ENCODE assay signal across 8 cellular contexts in genomic region chr14:90332271-90332584, GRCh38. TPM values are rescaled to one million over a fixed set of nuclear protein-coding genes. Genes with fewer than 3 reads are reported as not detected.
DNase-seq lines count a peak whose midpoint lies in the region; ATAC-seq, FAIRE-seq and TF ChIP-seq lines count a peak whose summit lies in the region.

No MANE protein-coding gene starts in this region.

- peak overlapping the region; percentile 63 for H3K27ac ChIP-seq in CD8-positive, alpha-beta T cell (ENCODE audit: low read depth, low read length)
- H3K27ac ChIP-seq in breast epithelium = peak overlapping the region; percentile 76 to 86

- H3K9me3 Mint-ChIP-seq in CD8-positive, alpha-beta T cell = no peaks in the 10 kb centered on the region
- H3K9me3 Mint-ChIP-seq in natural killer cell treated with Interleukin-12 subunit alpha and Interleukin-12 subunit beta and Interleukin-15 and Interleukin-18, amount 100 ng/mL, for 72 hours = no peaks in the 10 kb centered on the region

- H3K27me3 Mint-ChIP-seq in CD8-positive, alpha-beta T cell (ENCODE audit: low read depth) = peaks cover 14% of the 10 kb centered on the region
- H3K27me3 Mint-ChIP-seq in natural killer cell treated with Interleukin-12 subunit alpha and Interleukin-12 subunit beta and Interleukin-15 and Interleukin-18, amount 100 ng/mL, for 72 hours = peaks cover 11 to 28% of the 10 kb centered on the region in 2 donors

- FAIRE-seq in GM19239 (lab: Jason Lieb, UNC) = no peak

- no peaks in the 10 kb centered on the region for H3K36me3 ChIP-seq in CD8-positive, alpha-beta T cell (ENCODE audit: insufficient read depth, low read length)
- H3K36me3 ChIP-seq in breast epithelium = no peaks in the 10 kb centered on the region

- intact Hi-C loops in CD8-positive, alpha-beta T cell (cut with DNase I, micrococcal nuclease) = loop anchor here (1.0 to 5.0 kb wide), 6 partner anchors 51 to 426 kb away; partner anchors contain the start of genes CALM1 (in 1 of the 2), EFCAB11 (in 1 of the 2), PSMC1 (in 1 of the 2) and TDP1 (in 1 of the 2)
- intact Hi-C loops in breast epithelium (cut with DNase I; ENCODE audit: low total_unique reads) = no loop called here

- DNase-seq in CD8-positive, alpha-beta T cell = no peak
- DNase-seq in breast epithelium (ENCODE audit: low spot score in 2 of 2) = no peak
- no peak for DNase-seq in natural killer cell treated with Interleukin-12 subunit alpha and Interleukin-12 subunit beta and Interleukin-15 and Interleukin-18, amount 100 ng/mL, for 72 hours (ENCODE audit: low spot score)
- DNase-seq in activated CD8-positive, alpha-beta memory T cell treated with anti-CD3 and anti-CD28 coated beads, Interleukin-2, amount 50 U/mL, for 48 hours = no peak
- no peak for DNase-seq in GM19239 (ENCODE audit: insufficient read length, low spot score)

- peaks cover 29% of the 10 kb centered on the region for H3K4me1 Mint-ChIP-seq in CD8-positive, alpha-beta T cell (ENCODE audit: low read depth)
- H3K4me1 Mint-ChIP-seq in natural killer cell treated with Interleukin-12 subunit alpha and Interleukin-12 subunit beta and Interleukin-15 and Interleukin-18, amount 100 ng/mL, for 72 hours (ENCODE audit: low read depth in 2 of 2) = peaks cover 16 to 21% of the 10 kb centered on the region in 2 donors

- TF ChIP-seq CTCF in CD8-positive, alpha-beta T cell (IDR thresholded peaks at IDR 0.05) = no peak
- TF ChIP-seq CTCF in breast epithelium (IDR thresholded peaks at IDR 0.05) = no peak

- peaks cover 21% of the 10 kb centered on the region for H3K4me1 ChIP-seq in CD8-positive, alpha-beta T cell (ENCODE audit: insufficient read depth, low read length)
- H3K4me1 ChIP-seq in breast epithelium = peaks cover 0 to 7% of the 10 kb centered on the region in 2 donors

- no peak for ATAC-seq in CD8-positive, alpha-beta T cell
- peak; percentile 2 for ATAC-seq in HG03025 (IDR thresholded peaks at IDR 0.05; ENCODE audit: low FRiP score, unreplicated experiment)
- ATAC-seq in natural killer cell treated with Interleukin-12 subunit alpha and Interleukin-12 subunit beta and Interleukin-15 and Interleukin-18, amount 100 ng/mL, for 72 hours = no peak
- no peak for ATAC-seq in GM19324 (IDR thresholded peaks at IDR 0.05; ENCODE audit: low FRiP score, unreplicated experiment)
- ATAC-seq in GM21528 (IDR thresholded peaks at IDR 0.05; ENCODE audit: low FRiP score, unreplicated experiment) = no peak

- H3K27ac Mint-ChIP-seq in CD8-positive, alpha-beta T cell = peak overlapping the region; percentile 94
- peak overlapping the region; percentile 89 to 95 for H3K27ac Mint-ChIP-seq in natural killer cell treated with Interleukin-12 subunit alpha and Interleukin-12 subunit beta and Interleukin-15 and Interleukin-18, amount 100 ng/mL, for 72 hours

- no peaks in the 10 kb centered on the region for H3K9me3 ChIP-seq in CD8-positive, alpha-beta T cell (ENCODE audit: low read length)
- H3K9me3 ChIP-seq in breast epithelium = no peaks in the 10 kb centered on the region

- POLR2A ChIA-PET in CD8-positive, alpha-beta T cell (lab: Charles Lee) = interaction anchor here (1.0 to 2.3 kb wide), 3 partner anchors 51 to 426 kb away, joined by 3 to 14 read pairs (median 7); partner anchors contain the start of gene CALM1

- peak overlapping the region; percentile 90 for H3K4me3 Mint-ChIP-seq in CD8-positive, alpha-beta T cell
- H3K4me3 Mint-ChIP-seq in natural killer cell treated with Interleukin-12 subunit alpha and Interleukin-12 subunit beta and Interleukin-15 and Interleukin-18, amount 100 ng/mL, for 72 hours = peak overlapping the region; percentile 94

- no peaks in the 10 kb centered on the region for H3K27me3 ChIP-seq in CD8-positive, alpha-beta T cell (ENCODE audit: insufficient read depth, low read length)
- no peaks in the 10 kb centered on the region for H3K27me3 ChIP-seq in breast epithelium

- H3K36me3 Mint-ChIP-seq in CD8-positive, alpha-beta T cell = peaks cover 11% of the 10 kb centered on the region
- H3K36me3 Mint-ChIP-seq in natural killer cell treated with Interleukin-12 subunit alpha and Interleukin-12 subunit beta and Interleukin-15 and Interleukin-18, amount 100 ng/mL, for 72 hours = no peaks in the 10 kb centered on the region

- TF ChIP-seq POLR2A in breast epithelium (IDR thresholded peaks at IDR 0.05) = no peak

- peak overlapping the region; percentile 86 for H3K4me3 ChIP-seq in CD8-positive, alpha-beta T cell (ENCODE audit: low read depth, low read length)
- peak overlapping the region; percentile 58 to 72 (median 63) for H3K4me3 ChIP-seq in breast epithelium

- CTCF ChIA-PET in CD8-positive, alpha-beta T cell (lab: Charles Lee) = interaction anchor here (1.7 to 2.6 kb wide), 2 partner anchors 11 to 67 kb away, joined by 4 to 6 read pairs; no protein-coding TSS in a partner anchor

RNA-seq across cellular contexts. Expression of gene NRDE2, which starts 0.5 kb away (rescaled TPM):
- 10 to 100 TPM; 22.8 to 23.0 TPM for total RNA-seq in CD8-positive, alpha-beta T cell
- total RNA-seq in breast epithelium = 10 to 100 TPM in 2 of 3 donors, 1 to 10 TPM in 1; 9.3 to 19.8 (median 19.7) TPM
- total RNA-seq in natural killer cell treated with Interleukin-12 subunit alpha and Interleukin-12 subunit beta and Interleukin-15 and Interleukin-18, amount 100 ng/mL, for 72 hours = 10 to 100 TPM; 20.2 to 49.6 TPM
